25 cellular contexts compared by ENCODE assay signal in genomic region chr12:23885396-23885795, GRCh38.
DNase-seq lines count a peak whose midpoint lies in the region; ATAC-seq and TF ChIP-seq lines count a peak whose summit lies in the region.
"Had no signal": no experiment of that assay in that cellular context is flagged by ENCODE, and none has a peak within 500 bp of the region (broad histone marks: within the 10 kb centered on the region; RNA-seq: fewer than 3 reads in every experiment).

No MANE protein-coding gene starts in this region.

- H3K4me1 Mint-ChIP-seq in brain (peaks cover 56% of the 10 kb centered on the region), neural crest cell (peaks cover 51% of the 10 kb centered on the region)
- H3K4me1 Mint-ChIP-seq: CD14-positive monocyte; CD4-positive, alpha-beta memory T cell; CD4-positive, CD25-positive, alpha-beta regulatory T cell; CD8-positive, alpha-beta memory T cell had no signal

- DNase-seq in OCI-M1 (lab: John Stamatoyannopoulos, UW) (peak; percentile 30), neural crest cell (ENCODE audit: low read depth, low spot score) (no peak), HUDEP-2 (lab: John Stamatoyannopoulos, UW; ENCODE audit: unreplicated experiment in 76 of 76) (no peak), MV-4-11 (lab: John Stamatoyannopoulos, UW) (no peak)
- no peak for DNase-seq in effector memory CD4-positive, alpha-beta T cell
- DNase-seq: 8988T; ACHN; C1 segment of cervical spinal cord; CD4-positive, alpha-beta memory T cell; CD4-positive, CD25-positive, alpha-beta regulatory T cell; CD8-positive, alpha-beta memory T cell; COR-L47; DMS 273 treated with DMSO at 0.1 percent for 48 hours; DMS153; DMS79; DND-41; EL; GDM1 had no signal

- H3K4me3 Mint-ChIP-seq in brain (peak overlapping the region in 2 of 5 experiments; percentile 20 to 31), neural crest cell (peak overlapping the region; percentile 13)
- H3K4me3 Mint-ChIP-seq: CD14-positive monocyte; CD4-positive, alpha-beta memory T cell; CD4-positive, CD25-positive, alpha-beta regulatory T cell; CD8-positive, alpha-beta memory T cell had no signal

- no peaks in the 10 kb centered on the region for H3K27me3 ChIP-seq in effector memory CD4-positive, alpha-beta T cell (replicated peaks; ENCODE audit: control insufficient read depth, insufficient read depth, low read length, poor library complexity, severe bottlenecking)
- H3K27me3 ChIP-seq: BE2C, BLaER1 had no signal

- no peaks in the 10 kb centered on the region for H3K36me3 Mint-ChIP-seq in brain
- peaks cover 2% of the 10 kb centered on the region for H3K36me3 Mint-ChIP-seq in neural crest cell (ENCODE audit: low read depth)
- H3K36me3 Mint-ChIP-seq: CD14-positive monocyte; CD4-positive, alpha-beta memory T cell; CD4-positive, CD25-positive, alpha-beta regulatory T cell; CD8-positive, alpha-beta memory T cell had no signal

- H3K9me3 Mint-ChIP-seq in brain (no peaks in the 10 kb centered on the region), neural crest cell (no peaks in the 10 kb centered on the region)

- H3K4me1 ChIP-seq in effector memory CD4-positive, alpha-beta T cell (ENCODE audit: control insufficient read depth, insufficient read depth, low read length, poor library complexity, severe bottlenecking): no peaks in the 10 kb centered on the region
- H3K4me1 ChIP-seq: BE2C had no signal

- TF ChIP-seq CTCF in VCaP (conservative IDR thresholded peaks at IDR 0.05) (no peak), brain (conservative IDR thresholded peaks at IDR 0.05) (no peak), neural crest cell (conservative IDR thresholded peaks at IDR 0.05) (no peak)

- peak overlapping the region; percentile 48 for H3K27ac ChIP-seq in VCaP
- H3K27ac ChIP-seq in effector memory CD4-positive, alpha-beta T cell (ENCODE audit: insufficient read depth, low read length, poor library complexity, severe bottlenecking): no peak overlapping the region
- H3K27ac ChIP-seq: BLaER1 had no signal

- no peaks in the 10 kb centered on the region for H3K9me3 ChIP-seq in effector memory CD4-positive, alpha-beta T cell (ENCODE audit: control insufficient read depth, low read length)
- H3K9me3 ChIP-seq: BE2C, BLaER1 had no signal

- H3K27me3 Mint-ChIP-seq in brain (no peaks in the 10 kb centered on the region), neural crest cell (ENCODE audit: low read depth) (no peaks in the 10 kb centered on the region)
- H3K27me3 Mint-ChIP-seq: CD4-positive, alpha-beta memory T cell; CD4-positive, CD25-positive, alpha-beta regulatory T cell; CD8-positive, alpha-beta memory T cell had no signal

- no peaks in the 10 kb centered on the region for H3K36me3 ChIP-seq in effector memory CD4-positive, alpha-beta T cell (ENCODE audit: control insufficient read depth, insufficient read depth, low read length)
- H3K36me3 ChIP-seq: BE2C, BLaER1 had no signal

- H3K27ac Mint-ChIP-seq in brain (peak overlapping the region in 3 of 5 experiments; percentile 7 to 78 (median 74)), neural crest cell (ENCODE audit: unreplicated experiment) (no peak overlapping the region)
- H3K27ac Mint-ChIP-seq: CD14-positive monocyte; CD4-positive, alpha-beta memory T cell; CD4-positive, CD25-positive, alpha-beta regulatory T cell; CD8-positive, alpha-beta memory T cell had no signal

- no peak overlapping the region for H3K4me3 ChIP-seq in effector memory CD4-positive, alpha-beta T cell (ENCODE audit: insufficient read depth, low read depth, low read length, poor library complexity, severe bottlenecking)
- H3K4me3 ChIP-seq: BLaER1, GM12878 had no signal

- ATAC-seq in HG03135 (IDR thresholded peaks at IDR 0.05; ENCODE audit: unreplicated experiment): no peak
